In the genomic region with DNA sequence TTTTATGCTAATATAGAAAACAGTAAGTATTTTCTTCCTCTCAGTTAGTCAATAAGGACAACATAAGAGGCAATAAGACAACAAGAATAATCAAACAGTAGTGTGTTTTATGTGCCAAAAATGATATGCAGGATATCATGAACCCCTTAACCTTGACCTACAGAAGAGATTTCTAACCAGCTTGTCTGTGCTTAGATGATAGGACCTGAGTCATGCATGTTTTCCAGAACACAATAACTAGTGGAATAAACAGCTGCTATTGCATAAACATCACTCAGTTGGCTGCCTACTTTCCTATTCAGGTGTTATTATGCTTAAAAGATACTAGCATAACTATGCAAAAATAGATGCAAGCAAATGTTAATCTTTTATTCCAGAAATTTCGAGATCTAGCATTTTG, we compare ENCODE assay signal across 1 cellular context.
TF ChIP-seq lines count a peak whose summit lies in the region.

No MANE protein-coding gene starts in this region.

TF ChIP-seq in K562, 482 proteins besides CTCF, POLR2A, EP300 and RAD21 (continued from another document):
- TF ChIP-seq, protein P1, sequence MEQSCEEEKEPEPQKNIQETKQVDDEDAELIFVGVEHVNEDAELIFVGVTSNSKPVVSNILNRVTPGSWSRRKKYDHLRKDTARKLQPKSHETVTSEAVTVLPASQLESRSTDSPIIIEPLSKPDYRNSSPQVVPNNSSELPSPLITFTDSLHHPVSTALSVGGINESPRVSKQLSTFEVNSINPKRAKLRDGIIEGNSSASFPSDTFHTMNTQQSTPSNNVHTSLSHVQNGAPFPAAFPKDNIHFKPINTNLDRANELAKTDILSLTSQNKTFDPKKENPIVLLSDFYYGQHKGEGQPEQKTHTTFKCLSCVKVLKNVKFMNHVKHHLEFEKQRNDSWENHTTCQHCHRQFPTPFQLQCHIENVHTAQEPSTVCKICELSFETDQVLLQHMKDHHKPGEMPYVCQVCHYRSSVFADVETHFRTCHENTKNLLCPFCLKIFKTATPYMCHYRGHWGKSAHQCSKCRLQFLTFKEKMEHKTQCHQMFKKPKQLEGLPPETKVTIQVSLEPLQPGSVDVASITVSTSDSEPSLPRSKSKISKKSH (CRISPR knock-in tag; IDR thresholded peaks at IDR 0.05): no peak
- peak; percentile 48 to 60; a peak in 1 of 4 replicates for TF ChIP-seq KDM1A (IDR thresholded peaks at IDR 0.05)
- no peak for TF ChIP-seq ZNF12 (CRISPR knock-in tag; IDR thresholded peaks at IDR 0.05)
- TF ChIP-seq ZNF639 (CRISPR knock-in tag; conservative IDR thresholded peaks at IDR 0.05 in 1 of 2, IDR thresholded peaks at IDR 0.05 in 1 of 2): no peak
- TF ChIP-seq PHTF2 (CRISPR knock-in tag; IDR thresholded peaks at IDR 0.05): no peak
- TF ChIP-seq FOXK2 (conservative IDR thresholded peaks at IDR 0.05 in 1 of 2, IDR thresholded peaks at IDR 0.05 in 1 of 2; ENCODE audit: low read depth in 2 of 2): 0 out of 4 replicates have a peak, but pooled peaks of 1 of the 2 experiments have one; percentile 23
- peak in 1 of 2 experiments; percentile 20; a peak in 1 of 4 replicates for TF ChIP-seq HDAC1 (IDR thresholded peaks at IDR 0.05)
- TF ChIP-seq TCF3 (CRISPR knock-in tag; IDR thresholded peaks at IDR 0.05): peak; percentile 44
- TF ChIP-seq ZNF589 (CRISPR knock-in tag; IDR thresholded peaks at IDR 0.05; ENCODE audit: low read depth): no peak
- TF ChIP-seq GTF3C2 (IDR thresholded peaks at IDR 0.05; ENCODE audit: borderline replicate concordance, extremely low read depth, insufficient read length): no peak
- TF ChIP-seq RHOXF2B (CRISPR knock-in tag; conservative IDR thresholded peaks at IDR 0.05): no peak
- peak; percentile 27; the same call in 1 of the 2 replicates for TF ChIP-seq NFE2 (IDR thresholded peaks at IDR 0.05; ENCODE audit: low read depth)
- TF ChIP-seq DACH1 (IDR thresholded peaks at IDR 0.05; ENCODE audit: partially characterized antibody): no peak
- TF ChIP-seq CBFA2T3 (IDR thresholded peaks at IDR 0.05): peak; percentile 74
- 0 out of 2 replicates have a peak, but pooled peaks have one; percentile 25 for TF ChIP-seq ATF3 (IDR thresholded peaks at IDR 0.05)
- TF ChIP-seq ATF3 (CRISPR knock-in tag; conservative IDR thresholded peaks at IDR 0.05): no peak
- TF ChIP-seq XRCC3 (IDR thresholded peaks at IDR 0.05): no peak
- TF ChIP-seq HMGN3 (IDR thresholded peaks at IDR 0.05; ENCODE audit: borderline replicate concordance, extremely low read depth, insufficient read length, low read depth, low read length): no peak
- TF ChIP-seq PRMT5 (CRISPR knock-in tag; IDR thresholded peaks at IDR 0.05): no peak
- peak; percentile 62 for TF ChIP-seq FOSL1 (tag; conservative IDR thresholded peaks at IDR 0.05)
- no peak for TF ChIP-seq RBBP5 (IDR thresholded peaks at IDR 0.05; ENCODE audit: borderline replicate concordance, insufficient read depth, low read length, poor library complexity, severe bottlenecking)
- TF ChIP-seq MEF2D (tag; conservative IDR thresholded peaks at IDR 0.05; ENCODE audit: low read depth): no peak
- no peak for TF ChIP-seq NR2C1 (IDR thresholded peaks at IDR 0.05)
- 0 out of 2 replicates have a peak, but pooled peaks have one; percentile 28 for TF ChIP-seq NR2C1 (tag; IDR thresholded peaks at IDR 0.05)
- TF ChIP-seq KAT2B (IDR thresholded peaks at IDR 0.05; ENCODE audit: low read depth, low read length): no peak
- TF ChIP-seq CBFA2T2 (conservative IDR thresholded peaks at IDR 0.05): peak; percentile 59
- no peak for TF ChIP-seq ZKSCAN8 (CRISPR knock-in tag; IDR thresholded peaks at IDR 0.05)
- no peak for TF ChIP-seq CCNT2 (IDR thresholded peaks at IDR 0.05; ENCODE audit: borderline replicate concordance, extremely low read depth, insufficient read length, low read depth, low read length)
- TF ChIP-seq C11orf30 (IDR thresholded peaks at IDR 0.05; ENCODE audit: low read depth): 0 out of 2 replicates have a peak, but pooled peaks have one; percentile 7
- TF ChIP-seq BCLAF1 (IDR thresholded peaks at IDR 0.05; ENCODE audit: borderline replicate concordance in 1 of 2, control insufficient read depth in 1 of 2, low read depth in 2 of 2, low read length in 1 of 2): no peak
- TF ChIP-seq ATF6 (CRISPR knock-in tag; IDR thresholded peaks at IDR 0.05): no peak
- TF ChIP-seq, protein P2, sequence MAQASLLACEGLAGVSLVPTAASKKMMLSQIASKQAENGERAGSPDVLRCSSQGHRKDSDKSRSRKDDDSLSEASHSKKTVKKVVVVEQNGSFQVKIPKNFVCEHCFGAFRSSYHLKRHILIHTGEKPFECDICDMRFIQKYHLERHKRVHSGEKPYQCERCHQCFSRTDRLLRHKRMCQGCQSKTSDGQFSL (CRISPR knock-in tag; IDR thresholded peaks at IDR 0.05): no peak
- TF ChIP-seq, protein P2 (tag; IDR thresholded peaks at IDR 0.05): no peak
- TF ChIP-seq JUND (IDR thresholded peaks at IDR 0.05; ENCODE audit: borderline replicate concordance, low read depth, low read length): peak; percentile 20; the same call in 1 of the 2 replicates
- TF ChIP-seq JUND (tag; IDR thresholded peaks at IDR 0.05; ENCODE audit: borderline replicate concordance, low read depth, low read length): no peak
- TF ChIP-seq NFIC (IDR thresholded peaks at IDR 0.05): peak; percentile 17; the same call in 1 of the 2 replicates
- TF ChIP-seq, protein P3, sequence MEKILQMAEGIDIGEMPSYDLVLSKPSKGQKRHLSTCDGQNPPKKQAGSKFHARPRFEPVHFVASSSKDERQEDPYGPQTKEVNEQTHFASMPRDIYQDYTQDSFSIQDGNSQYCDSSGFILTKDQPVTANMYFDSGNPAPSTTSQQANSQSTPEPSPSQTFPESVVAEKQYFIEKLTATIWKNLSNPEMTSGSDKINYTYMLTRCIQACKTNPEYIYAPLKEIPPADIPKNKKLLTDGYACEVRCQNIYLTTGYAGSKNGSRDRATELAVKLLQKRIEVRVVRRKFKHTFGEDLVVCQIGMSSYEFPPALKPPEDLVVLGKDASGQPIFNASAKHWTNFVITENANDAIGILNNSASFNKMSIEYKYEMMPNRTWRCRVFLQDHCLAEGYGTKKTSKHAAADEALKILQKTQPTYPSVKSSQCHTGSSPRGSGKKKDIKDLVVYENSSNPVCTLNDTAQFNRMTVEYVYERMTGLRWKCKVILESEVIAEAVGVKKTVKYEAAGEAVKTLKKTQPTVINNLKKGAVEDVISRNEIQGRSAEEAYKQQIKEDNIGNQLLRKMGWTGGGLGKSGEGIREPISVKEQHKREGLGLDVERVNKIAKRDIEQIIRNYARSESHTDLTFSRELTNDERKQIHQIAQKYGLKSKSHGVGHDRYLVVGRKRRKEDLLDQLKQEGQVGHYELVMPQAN (IDR thresholded peaks at IDR 0.05; ENCODE audit: borderline replicate concordance): no peak
